21 cellular contexts compared by ENCODE assay signal in the genomic region with DNA sequence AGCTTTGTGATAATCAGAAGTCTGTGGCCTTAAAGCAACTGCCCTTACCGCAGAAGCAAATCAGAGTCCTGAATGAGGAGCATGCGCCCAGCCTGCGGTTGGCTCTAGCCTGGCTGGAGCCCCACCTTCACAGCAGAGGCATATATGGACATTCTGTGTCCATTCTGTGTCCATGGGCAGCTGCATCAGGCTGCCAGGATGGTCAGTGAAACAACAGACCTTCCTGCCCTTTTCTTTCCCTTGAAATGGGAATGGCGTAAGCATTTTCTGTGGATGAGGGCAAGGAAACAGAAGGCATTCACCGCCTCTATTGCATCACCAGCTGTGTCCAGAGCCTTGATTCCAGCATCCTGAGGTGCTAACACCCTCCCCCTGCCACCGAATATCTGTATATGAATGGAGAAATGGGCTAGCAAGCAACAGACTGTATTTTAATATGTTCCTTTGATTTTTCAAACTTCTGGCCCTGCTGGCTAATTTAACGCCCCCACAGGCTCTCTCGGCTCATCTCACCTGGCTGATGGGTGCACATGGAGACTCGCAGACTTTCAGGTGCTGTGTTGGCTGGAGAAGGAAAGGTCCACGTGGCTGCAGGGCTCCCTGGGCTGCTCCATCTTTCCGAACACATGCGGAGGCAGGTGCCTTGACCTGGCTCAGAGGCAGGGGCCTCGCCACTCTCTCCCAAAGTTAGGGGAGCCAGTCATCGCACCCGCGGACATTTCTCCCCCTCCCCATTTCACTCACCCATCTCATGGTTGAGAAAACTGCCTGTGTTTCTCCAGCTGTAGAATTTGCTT.
DNase-seq lines count a peak whose midpoint lies in the region; ATAC-seq, FAIRE-seq and TF ChIP-seq lines count a peak whose summit lies in the region.
"Had no signal": no experiment of that assay in that cellular context is flagged by ENCODE, and none has a peak within 500 bp of the region (broad histone marks: within the 10 kb centered on the region; RNA-seq: fewer than 3 reads in every experiment).

No MANE protein-coding gene starts in this region.

- no peak overlapping the region for H3K4me3 ChIP-seq in GM23338
- no peak overlapping the region for H3K4me3 ChIP-seq in astrocyte (ENCODE audit: insufficient read depth, low read depth, low read length)
- H3K4me3 ChIP-seq in HepG2 (replicated peaks in 1 of 3; ENCODE audit: insufficient read depth in 1 of 3, low read depth in 2 of 3, low read length in 3 of 3) = no peak overlapping the region
- H3K4me3 ChIP-seq in testis = no peak overlapping the region
- no peak overlapping the region for H3K4me3 ChIP-seq in CD8-positive, alpha-beta memory T cell (ENCODE audit: low read length)
- H3K4me3 ChIP-seq: K562 had no signal

- H3K27me3 ChIP-seq in GM23338 (ENCODE audit: insufficient read depth) = no peaks in the 10 kb centered on the region
- H3K27me3 ChIP-seq in astrocyte (ENCODE audit: insufficient read depth, low read length) = no peaks in the 10 kb centered on the region
- no peaks in the 10 kb centered on the region for H3K27me3 ChIP-seq in HepG2 (ENCODE audit: control insufficient read depth in 1 of 2, insufficient read depth in 2 of 2, low read length in 2 of 2)
- no peaks in the 10 kb centered on the region for H3K27me3 ChIP-seq in testis
- no peaks in the 10 kb centered on the region for H3K27me3 ChIP-seq in CD8-positive, alpha-beta memory T cell (ENCODE audit: insufficient read depth, low read length, poor library complexity, severe bottlenecking)

- H3K9me3 Mint-ChIP-seq in GM23338 (no peaks in the 10 kb centered on the region; the same call in 2 of the 3 replicates), astrocyte (ENCODE audit: unreplicated experiment) (no peaks in the 10 kb centered on the region)
- no peaks in the 10 kb centered on the region for H3K9me3 Mint-ChIP-seq in CD8-positive, alpha-beta memory T cell
- H3K9me3 Mint-ChIP-seq: CD4-positive, alpha-beta T cell had no signal

- intact Hi-C loops in HepG2 (cut with micrococcal nuclease; ENCODE audit: unreplicated experiment) (no loop called here), testis (cut with DNase I; ENCODE audit: low total_unique reads) (no loop called here)

- H3K4me3 Mint-ChIP-seq in GM23338 = no peak overlapping the region
- peak overlapping the region; percentile 9 for H3K4me3 Mint-ChIP-seq in astrocyte (ENCODE audit: unreplicated experiment)
- H3K4me3 Mint-ChIP-seq in CD8-positive, alpha-beta memory T cell = no peak overlapping the region
- H3K4me3 Mint-ChIP-seq: CD4-positive, alpha-beta T cell had no signal

- FAIRE-seq in astrocyte (lab: Jason Lieb, UNC) (no peak), HepG2 (lab: Jason Lieb, UNC) (no peak)
- FAIRE-seq: GM18507, K562 had no signal

- no peak overlapping the region for H3K9ac ChIP-seq in astrocyte (ENCODE audit: low read length)
- H3K9ac ChIP-seq in HepG2 (ENCODE audit: insufficient read depth, low read depth, low read length) = no peak overlapping the region

- no peaks in the 10 kb centered on the region for H4K20me1 ChIP-seq in GM23338 (replicated peaks; ENCODE audit: insufficient read depth)
- peaks cover 55% of the 10 kb centered on the region for H4K20me1 ChIP-seq in astrocyte (ENCODE audit: insufficient read depth, low read length)
- no peaks in the 10 kb centered on the region for H4K20me1 ChIP-seq in HepG2 (ENCODE audit: insufficient read depth, low read length)

- no peaks in the 10 kb centered on the region for H3K79me2 ChIP-seq in GM23338 (replicated peaks; ENCODE audit: insufficient read depth)
- peaks cover 34% of the 10 kb centered on the region for H3K79me2 ChIP-seq in astrocyte (ENCODE audit: insufficient read depth, low read length)
- H3K79me2 ChIP-seq in HepG2 (ENCODE audit: insufficient read depth, low read length) = no peaks in the 10 kb centered on the region

- H3K4me2 ChIP-seq in GM23338 (0 out of 2 replicates have a peak overlapping the region, but pooled peaks have one; percentile 52), astrocyte (ENCODE audit: low read length) (no peak overlapping the region), HepG2 (ENCODE audit: low read depth, low read length) (no peak overlapping the region)

- DNase-seq in GM23338 (ENCODE audit: low spot score) (no peak), astrocyte (ENCODE audit: low read depth) (no peak), HepG2 (ENCODE audit: low spot score) (no peak), testis (peak; percentile 7), NCI-H2107 (lab: John Stamatoyannopoulos, UW) (no peak), islet precursor cell (no peak), NCI-H748 (lab: John Stamatoyannopoulos, UW; ENCODE audit: unreplicated experiment) (no peak)
- DNase-seq in CD8-positive, alpha-beta memory T cell = no peak
- DNase-seq: CD4-positive, alpha-beta T cell; COR-L47; DMS53; Kasumi-1; NCI-H1092 treated with DMSO at 0.1 percent for 48 hours; NCI-H2029; NCI-H446 treated with DMSO at 0.1 percent for 48 hours; NCI-H526; SHP77 had no signal

- 97% methylated on average over 14 of the region's 16 CpGs for WGBS in HepG2 (ENCODE audit: low lambda C conversion rate)
- 86 to 96% methylated on average over 15 to 16 of the region's 16 CpGs for WGBS in testis, 2 donors

- no peaks in the 10 kb centered on the region for H3F3A ChIP-seq in GM23338 (replicated peaks; ENCODE audit: low read depth)

- H3K4me1 ChIP-seq in GM23338 (ENCODE audit: insufficient read depth) (peaks cover 21% of the 10 kb centered on the region), astrocyte (ENCODE audit: insufficient read depth, low read length) (no peaks in the 10 kb centered on the region), HepG2 (ENCODE audit: insufficient read depth, low read length) (no peaks in the 10 kb centered on the region), testis (peaks cover 13% of the 10 kb centered on the region)
- no peaks in the 10 kb centered on the region for H3K4me1 ChIP-seq in CD8-positive, alpha-beta memory T cell (ENCODE audit: insufficient read depth, low read length)

- H3K27ac Mint-ChIP-seq in GM23338 (no peak overlapping the region), astrocyte (ENCODE audit: unreplicated experiment) (peak overlapping the region; percentile 54)
- H3K27ac Mint-ChIP-seq in CD8-positive, alpha-beta memory T cell = no peak overlapping the region
- H3K27ac Mint-ChIP-seq: CD4-positive, alpha-beta T cell had no signal

- CTCF ChIA-PET in HepG2 (lab: Yijun Ruan, JAX; ENCODE audit: low intra/inter-chr PET ratio, low total read pairs) = no interaction called here
- CTCF ChIA-PET in CD8-positive, alpha-beta memory T cell (lab: Charles Lee) = no interaction called here

- H3K27ac ChIP-seq in GM23338 (ENCODE audit: low read depth) (peak overlapping the region; percentile 53; the same call in 1 of the 2 replicates), astrocyte (ENCODE audit: low read depth, low read length) (no peak overlapping the region), HepG2 (ENCODE audit: extremely low read length, insufficient read depth, low read length) (no peak overlapping the region), testis (no peak overlapping the region)
- no peak overlapping the region for H3K27ac ChIP-seq in CD8-positive, alpha-beta memory T cell (ENCODE audit: low read depth, low read length)
- H3K27ac ChIP-seq: RWPE1 had no signal

- H2AFZ ChIP-seq in GM23338 = no peak overlapping the region
- no peak overlapping the region for H2AFZ ChIP-seq in astrocyte (ENCODE audit: low read depth, low read length)
- no peak overlapping the region for H2AFZ ChIP-seq in HepG2 (ENCODE audit: low read length)

- in situ Hi-C loops in HepG2 (cut with HindIII; ENCODE audit: extremely low pct_ligation_motif_present, low pct_unique_long_range_greater_than_20kb) = no loop called here

- no TSS peak for BruUV-seq in HepG2 (replicated peaks; lab: Mats Ljungman, UMichigan)

- no peak for TF ChIP-seq EP300 in HepG2 (IDR thresholded peaks at IDR 0.05; ENCODE audit: low read depth in 2 of 2, low read length in 2 of 2)
- no peak for TF ChIP-seq EP300 in HepG2 (CRISPR knock-in tag; IDR thresholded peaks at IDR 0.05; ENCODE audit: borderline replicate concordance)

- H3K27me3 Mint-ChIP-seq in GM23338 (ENCODE audit: insufficient read depth, low read depth, poor library complexity) (peaks cover 4% of the 10 kb centered on the region), astrocyte (ENCODE audit: low read depth, unreplicated experiment) (no peaks in the 10 kb centered on the region)
- no peaks in the 10 kb centered on the region for H3K27me3 Mint-ChIP-seq in CD8-positive, alpha-beta memory T cell
- H3K27me3 Mint-ChIP-seq: CD4-positive, alpha-beta T cell had no signal

- TF ChIP-seq RAD21 in HepG2 (CRISPR knock-in tag; IDR thresholded peaks at IDR 0.05) = no peak

- POLR2A ChIA-PET in HepG2 (lab: Yijun Ruan, JAX) = no interaction called here
- POLR2A ChIA-PET in CD8-positive, alpha-beta memory T cell (lab: Charles Lee) = no interaction called here

- ATAC-seq in GM23338 (peak; percentile 39), HepG2 (no peak)
- ATAC-seq: Panc1 had no signal

- H3K36me3 ChIP-seq in GM23338 (ENCODE audit: insufficient read depth) = no peaks in the 10 kb centered on the region
- H3K36me3 ChIP-seq in astrocyte (ENCODE audit: insufficient read depth, low read length) = no peaks in the 10 kb centered on the region
- H3K36me3 ChIP-seq in HepG2 (replicated peaks in 1 of 2; ENCODE audit: control insufficient read depth in 1 of 2, insufficient read depth in 2 of 2, low read length in 2 of 2) = no peaks in the 10 kb centered on the region; a peak in 1 of 5 replicates
- H3K36me3 ChIP-seq in testis (ENCODE audit: low read depth, missing control alignments) = no peaks in the 10 kb centered on the region
- no peaks in the 10 kb centered on the region for H3K36me3 ChIP-seq in CD8-positive, alpha-beta memory T cell (ENCODE audit: insufficient read depth, low read length)

- H3K9me2 ChIP-seq in GM23338 (ENCODE audit: insufficient read depth) = no peaks in the 10 kb centered on the region

- H3K9me3 ChIP-seq in astrocyte (ENCODE audit: insufficient read depth, low read depth, low read length) (no peaks in the 10 kb centered on the region), HepG2 (ENCODE audit: low read length) (no peaks in the 10 kb centered on the region), testis (no peaks in the 10 kb centered on the region)
- no peaks in the 10 kb centered on the region for H3K9me3 ChIP-seq in CD8-positive, alpha-beta memory T cell (ENCODE audit: low read length)

- H3K36me3 Mint-ChIP-seq in GM23338 (ENCODE audit: low read depth) (no peaks in the 10 kb centered on the region), astrocyte (ENCODE audit: low read depth, unreplicated experiment) (peaks cover 11% of the 10 kb centered on the region)
- H3K36me3 Mint-ChIP-seq in CD8-positive, alpha-beta memory T cell = peaks cover 0 to 10% (median 2%) of the 10 kb centered on the region in 3 donors

- TF ChIP-seq CTCF in GM23338 (conservative IDR thresholded peaks at IDR 0.05; ENCODE audit: low read depth in 2 of 2) = no peak
- TF ChIP-seq CTCF in astrocyte (IDR thresholded peaks at IDR 0.05; ENCODE audit: insufficient read depth, low read depth, low read length) = no peak
- no peak for TF ChIP-seq CTCF in HepG2 (CRISPR knock-in tag; IDR thresholded peaks at IDR 0.05)
- no peak for TF ChIP-seq CTCF in testis (IDR thresholded peaks at IDR 0.05)

- no peak for TF ChIP-seq POLR2A in HepG2 (IDR thresholded peaks at IDR 0.05; ENCODE audit: insufficient read depth in 1 of 2, low read depth in 2 of 2, low read length in 2 of 2)
- no peak for TF ChIP-seq POLR2A in testis (IDR thresholded peaks at IDR 0.05)

- H3K4me1 Mint-ChIP-seq in GM23338 (peaks cover 50% of the 10 kb centered on the region), astrocyte (ENCODE audit: low read depth, unreplicated experiment) (peaks cover 22% of the 10 kb centered on the region)
- peaks cover 6 to 36% (median 11%) of the 10 kb centered on the region in 3 donors for H3K4me1 Mint-ChIP-seq in CD8-positive, alpha-beta memory T cell
